In genomic region chr11:67238894-67239794, GRCh38 we compare ENCODE assay signal across 1 cellular context.
TF ChIP-seq lines count a peak whose summit lies in the region.

No MANE protein-coding gene starts in this region.

TF ChIP-seq in HEK293, 187 proteins besides CTCF, POLR2A, EP300 and RAD21 (continued from another document):
- TF ChIP-seq PRDM10 (tag by site-specific recombination; IDR thresholded peaks at IDR 0.05) (no peak), ZNF335 (tag by site-specific recombination; conservative IDR thresholded peaks at IDR 0.05) (peak; percentile 83), ZNF37A (tag by site-specific recombination; IDR thresholded peaks at IDR 0.05) (no peak), KLF10 (tag by site-specific recombination; IDR thresholded peaks at IDR 0.05) (no peak), ZNF2 (tag by site-specific recombination; IDR thresholded peaks at IDR 0.05) (no peak), ZSCAN30 (tag by site-specific recombination; IDR thresholded peaks at IDR 0.05) (no peak), ZNF792 (tag by site-specific recombination; IDR thresholded peaks at IDR 0.05) (no peak), MZF1 (tag by site-specific recombination; IDR thresholded peaks at IDR 0.05; ENCODE audit: borderline replicate concordance) (peak; percentile 46; the same call in 1 of the 2 replicates), PATZ1 (tag by site-specific recombination; IDR thresholded peaks at IDR 0.05) (no peak), FEZF1 (tag by site-specific recombination; IDR thresholded peaks at IDR 0.05) (no peak), ZBTB8A (tag by site-specific recombination; IDR thresholded peaks at IDR 0.05) (peak; percentile 97), ZBTB20 (tag by site-specific recombination; IDR thresholded peaks at IDR 0.05) (peak; percentile 62; the same call in 1 of the 2 replicates), ZNF561 (tag by site-specific recombination; IDR thresholded peaks at IDR 0.05; ENCODE audit: borderline replicate concordance) (no peak), ZNF555 (tag by site-specific recombination; conservative IDR thresholded peaks at IDR 0.05) (no peak), TRIM28 (IDR thresholded peaks at IDR 0.05; ENCODE audit: borderline replicate concordance, low read length) (peak; percentile 64; the same call in 1 of the 2 replicates), ZNF629 (tag by site-specific recombination; IDR thresholded peaks at IDR 0.05) (no peak), KLF1 (tag by site-specific recombination; IDR thresholded peaks at IDR 0.05) (no peak)
- TF ChIP-seq, protein P1, sequence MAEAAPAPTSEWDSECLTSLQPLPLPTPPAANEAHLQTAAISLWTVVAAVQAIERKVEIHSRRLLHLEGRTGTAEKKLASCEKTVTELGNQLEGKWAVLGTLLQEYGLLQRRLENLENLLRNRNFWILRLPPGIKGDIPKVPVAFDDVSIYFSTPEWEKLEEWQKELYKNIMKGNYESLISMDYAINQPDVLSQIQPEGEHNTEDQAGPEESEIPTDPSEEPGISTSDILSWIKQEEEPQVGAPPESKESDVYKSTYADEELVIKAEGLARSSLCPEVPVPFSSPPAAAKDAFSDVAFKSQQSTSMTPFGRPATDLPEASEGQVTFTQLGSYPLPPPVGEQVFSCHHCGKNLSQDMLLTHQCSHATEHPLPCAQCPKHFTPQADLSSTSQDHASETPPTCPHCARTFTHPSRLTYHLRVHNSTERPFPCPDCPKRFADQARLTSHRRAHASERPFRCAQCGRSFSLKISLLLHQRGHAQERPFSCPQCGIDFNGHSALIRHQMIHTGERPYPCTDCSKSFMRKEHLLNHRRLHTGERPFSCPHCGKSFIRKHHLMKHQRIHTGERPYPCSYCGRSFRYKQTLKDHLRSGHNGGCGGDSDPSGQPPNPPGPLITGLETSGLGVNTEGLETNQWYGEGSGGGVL (tag by site-specific recombination; IDR thresholded peaks at IDR 0.05), result peak; percentile 55
